Comparison of ENCODE assay signal across 11 cellular contexts in genomic region chr17:38732376-38733314, GRCh38. TPM values are rescaled to one million over a fixed set of nuclear protein-coding genes. Genes with fewer than 3 reads are reported as not detected.
A peak's percentile ranks its signal among the peaks of the same experiment; 100 is the strongest.
DNase-seq lines count a peak whose midpoint lies in the region; ATAC-seq and TF ChIP-seq lines count a peak whose summit lies in the region.
"Had no signal": no experiment of that assay in that cellular context is flagged by ENCODE, and none has a peak within 500 bp of the region (broad histone marks: within the 10 kb centered on the region; RNA-seq: fewer than 3 reads in every experiment).

No MANE protein-coding gene starts in this region.

- peak overlapping the region; percentile 89 for H3K4me3 Mint-ChIP-seq in activated T-cell treated with anti-CD3 and anti-CD28 coated beads, Interleukin-2, amount 50 U/mL, for 24 hours
- peak overlapping the region; percentile 93 for H3K4me3 Mint-ChIP-seq in activated naive CD8-positive, alpha-beta T cell treated with anti-CD3 and anti-CD28 coated beads, Interleukin-2, amount 10 ng/mL, durations not matched to agents 7 days and 5 days

- peaks cover 0 to 30% of the 10 kb centered on the region in 2 donors for H3K36me3 ChIP-seq in left lung
- H3K36me3 ChIP-seq in thyroid gland = peaks cover 0 to 11% of the 10 kb centered on the region in 2 donors

- DNase-seq in activated T-cell treated with anti-CD3 and anti-CD28 coated beads, Interleukin-2, amount 50 U/mL, for 24 hours = no peak
- DNase-seq in activated T-cell treated with anti-CD3 and anti-CD28 coated beads for 4 hours (no peak), left lung (no peak), thyroid gland (peak; percentile 93), NCI-H128 (lab: John Stamatoyannopoulos, UW; ENCODE audit: unreplicated experiment) (no peak), Kasumi-1 (lab: John Stamatoyannopoulos, UW) (no peak)
- DNase-seq in activated naive CD8-positive, alpha-beta T cell treated with anti-CD3 and anti-CD28 coated beads, Interleukin-2, amount 10 ng/mL, durations not matched to agents 7 days and 5 days = no peak
- DNase-seq: foreskin melanocyte, NCI-H2029 treated with DMSO at 0.1 percent for 48 hours, SHP77 treated with DMSO at 0.1 percent for 48 hours had no signal

- TF ChIP-seq CTCF in left lung (IDR thresholded peaks at IDR 0.05) (no peak), thyroid gland (IDR thresholded peaks at IDR 0.05) (no peak)

- peaks cover 5% of the 10 kb centered on the region for H3K9me3 Mint-ChIP-seq in activated T-cell treated with anti-CD3 and anti-CD28 coated beads, Interleukin-2, amount 50 U/mL, for 24 hours
- no peaks in the 10 kb centered on the region for H3K9me3 Mint-ChIP-seq in activated naive CD8-positive, alpha-beta T cell treated with anti-CD3 and anti-CD28 coated beads, Interleukin-2, amount 10 ng/mL, durations not matched to agents 7 days and 5 days

- H3K4me1 Mint-ChIP-seq in activated T-cell treated with anti-CD3 and anti-CD28 coated beads, Interleukin-2, amount 50 U/mL, for 24 hours (ENCODE audit: low read depth) = peaks cover 65% of the 10 kb centered on the region
- peaks cover 45% of the 10 kb centered on the region for H3K4me1 Mint-ChIP-seq in activated naive CD8-positive, alpha-beta T cell treated with anti-CD3 and anti-CD28 coated beads, Interleukin-2, amount 10 ng/mL, durations not matched to agents 7 days and 5 days

- 52 to 57% methylated on average over 7 to 9 of the region's 9 CpGs for WGBS in thyroid gland, 2 donors

- no peaks in the 10 kb centered on the region for H3K27me3 Mint-ChIP-seq in activated T-cell treated with anti-CD3 and anti-CD28 coated beads, Interleukin-2, amount 50 U/mL, for 24 hours
- no peaks in the 10 kb centered on the region for H3K27me3 Mint-ChIP-seq in activated naive CD8-positive, alpha-beta T cell treated with anti-CD3 and anti-CD28 coated beads, Interleukin-2, amount 10 ng/mL, durations not matched to agents 7 days and 5 days

- H3K27me3 ChIP-seq in left lung = no peaks in the 10 kb centered on the region
- H3K27me3 ChIP-seq in thyroid gland = no peaks in the 10 kb centered on the region

- H3K27ac ChIP-seq in left lung (peak overlapping the region in 1 of 2 donors; percentile 80), thyroid gland (peak overlapping the region; percentile 75 to 92 (median 84))

- H3K27ac Mint-ChIP-seq in activated T-cell treated with anti-CD3 and anti-CD28 coated beads, Interleukin-2, amount 50 U/mL, for 24 hours = peak overlapping the region; percentile 91
- peak overlapping the region; percentile 12 for H3K27ac Mint-ChIP-seq in activated naive CD8-positive, alpha-beta T cell treated with anti-CD3 and anti-CD28 coated beads, Interleukin-2, amount 10 ng/mL, durations not matched to agents 7 days and 5 days

- intact Hi-C loops in left lung (cut with DNase I) = no loop called here
- intact Hi-C loops in thyroid gland (cut with DNase I) = loop anchor here (10.0 kb wide), 1 partner anchor 128 kb away; the partner anchor contains the start of gene SRCIN1

- POLR2A ChIA-PET in activated naive CD8-positive, alpha-beta T cell treated with anti-CD3 and anti-CD28 coated beads, Interleukin-2, amount 10 ng/mL, durations not matched to agents 7 days and 5 days (lab: Charles Lee) = interaction anchor here (1.3 to 2.3 kb wide), 2 partner anchors 12 to 28 kb away, joined by 3 to 18 read pairs; partner anchors contain the start of gene MLLT6

- H3K36me3 Mint-ChIP-seq in activated T-cell treated with anti-CD3 and anti-CD28 coated beads, Interleukin-2, amount 50 U/mL, for 24 hours (ENCODE audit: low read depth) = peaks cover 60% of the 10 kb centered on the region
- peaks cover 5% of the 10 kb centered on the region for H3K36me3 Mint-ChIP-seq in activated naive CD8-positive, alpha-beta T cell treated with anti-CD3 and anti-CD28 coated beads, Interleukin-2, amount 10 ng/mL, durations not matched to agents 7 days and 5 days

- H3K9me3 ChIP-seq in left lung (no peaks in the 10 kb centered on the region), thyroid gland (no peaks in the 10 kb centered on the region)

- no peak overlapping the region for H3K4me3 ChIP-seq in left lung
- no peak overlapping the region for H3K4me3 ChIP-seq in thyroid gland (replicated peaks in 1 of 3)

- peaks cover 18 to 51% of the 10 kb centered on the region in 2 donors for H3K4me1 ChIP-seq in left lung
- H3K4me1 ChIP-seq in thyroid gland = peaks cover 35 to 43% of the 10 kb centered on the region in 2 donors

- no peak for ATAC-seq in activated naive CD8-positive, alpha-beta T cell treated with anti-CD3 and anti-CD28 coated beads, Interleukin-2, amount 10 ng/mL, durations not matched to agents 7 days and 5 days (ENCODE audit: low read depth)
- ATAC-seq in left lung (peak; percentile 6), HG03108 (IDR thresholded peaks at IDR 0.05; ENCODE audit: unreplicated experiment) (no peak)

- TF ChIP-seq POLR2A in thyroid gland (IDR thresholded peaks at IDR 0.05) = peak in 1 of 2 donors; percentile 33

RNA-seq across cellular contexts. Expression of gene CISD3, which starts 2.5 kb away (rescaled TPM):
- total RNA-seq in activated naive CD8-positive, alpha-beta T cell treated with anti-CD3 and anti-CD28 coated beads, Interleukin-2, amount 10 ng/mL, durations not matched to agents 7 days and 5 days = 10 to 100 TPM; 30.4 to 37.3 TPM
- 10 to 100 TPM; 32.9 to 49.2 TPM for total RNA-seq in left lung
- total RNA-seq in thyroid gland = 10 to 100 TPM; 12.4 to 29.0 (median 18.2) TPM

RNA-seq across cellular contexts. Expression of gene PCGF2, which starts 15.5 kb away (rescaled TPM):
- total RNA-seq in activated naive CD8-positive, alpha-beta T cell treated with anti-CD3 and anti-CD28 coated beads, Interleukin-2, amount 10 ng/mL, durations not matched to agents 7 days and 5 days = 1 to 10 TPM; 1.8 to 2.0 TPM
- total RNA-seq in left lung (10 to 100 TPM; 40.0 to 49.5 TPM), thyroid gland (10 to 100 TPM in 2 of 4 donors, 1 to 10 TPM in 2; 8.5 to 13.5 (median 10.9) TPM)

RNA-seq across cellular contexts. Expression of gene PSMB3, which starts 19.9 kb away (rescaled TPM):
- total RNA-seq in activated naive CD8-positive, alpha-beta T cell treated with anti-CD3 and anti-CD28 coated beads, Interleukin-2, amount 10 ng/mL, durations not matched to agents 7 days and 5 days = 100 to 1,000 TPM; 182 to 189 TPM
- 100 to 1,000 TPM; 123 to 191 TPM for total RNA-seq in left lung
- 100 to 1,000 TPM; 135 to 256 (median 222) TPM for total RNA-seq in thyroid gland

RNA-seq across cellular contexts. Expression of gene MLLT6, which starts 27.6 kb away (rescaled TPM):
- 100 to 1,000 TPM; 333 to 343 TPM for total RNA-seq in activated naive CD8-positive, alpha-beta T cell treated with anti-CD3 and anti-CD28 coated beads, Interleukin-2, amount 10 ng/mL, durations not matched to agents 7 days and 5 days
- 100 to 1,000 TPM in 1 of 2 donors, 10 to 100 TPM in 1; 80.0 to 102 TPM for total RNA-seq in left lung
- 100 to 1,000 TPM; 111 to 192 (median 115) TPM for total RNA-seq in thyroid gland

RNA-seq across cellular contexts. Expression of gene EPOP, which starts 57.9 kb away (rescaled TPM):
- total RNA-seq in activated naive CD8-positive, alpha-beta T cell treated with anti-CD3 and anti-CD28 coated beads, Interleukin-2, amount 10 ng/mL, durations not matched to agents 7 days and 5 days = 1 to 10 TPM; 7.2 TPM
- total RNA-seq in left lung (1 to 10 TPM; 1.5 to 2.1 TPM), thyroid gland (1 to 10 TPM in 1 of 4 donors, under 1 TPM in 3; 0.20 to 1.8 (median 0.41) TPM)

Comparison
In these comparisons a context has a peak if more than half of its experiments do, and no peak if none do; other contexts are left out.
1. DNase-seq: peak in thyroid gland (2 of 2); none in activated T-cell treated with anti-CD3 and anti-CD28 coated beads, Interleukin-2, amount 50 U/mL, for 24 hours (single experiment), activated T-cell treated with anti-CD3 and anti-CD28 coated beads for 4 hours (single experiment), activated naive CD8-positive, alpha-beta T cell treated with anti-CD3 and anti-CD28 coated beads, Interleukin-2, amount 10 ng/mL, durations not matched to agents 7 days and 5 days (single experiment), left lung (0 of 2), NCI-H128 (single experiment) and Kasumi-1 (0 of 2).